17 cellular contexts compared by ENCODE assay signal in the genomic region with DNA sequence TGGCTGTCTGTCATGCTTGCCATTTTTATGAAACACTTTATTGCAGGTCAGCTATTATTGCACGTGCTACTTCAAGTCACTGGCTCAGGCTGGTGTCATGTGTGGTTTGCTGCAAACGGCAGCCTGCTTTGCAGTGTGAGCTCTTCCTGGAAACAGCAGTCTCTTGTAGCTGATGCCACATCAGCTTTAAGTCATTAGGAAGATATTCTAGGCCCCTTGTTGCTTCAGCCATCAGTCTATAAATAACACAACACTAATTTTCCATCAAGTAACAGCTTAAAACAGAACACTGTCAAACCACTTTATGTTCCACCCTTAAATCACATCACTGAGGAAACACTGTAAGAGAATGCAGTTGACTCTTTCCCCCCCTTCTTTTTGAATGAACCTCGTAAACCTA.
DNase-seq lines count a peak whose midpoint lies in the region; ATAC-seq and TF ChIP-seq lines count a peak whose summit lies in the region.
"Had no signal": no experiment of that assay in that cellular context is flagged by ENCODE, and none has a peak within 500 bp of the region (broad histone marks: within the 10 kb centered on the region; RNA-seq: fewer than 3 reads in every experiment).

No MANE protein-coding gene starts in this region.

- CTCF ChIA-PET in activated CD8-positive, alpha-beta memory T cell treated with anti-CD3 and anti-CD28 coated beads, Interleukin-2, amount 10 ng/mL, durations not matched to agents 7 days and 5 days (lab: Charles Lee), result interaction anchor here (1.1 to 1.3 kb wide), 2 partner anchors 30 to 63 kb away, joined by 3 read pairs; no protein-coding TSS in a partner anchor

- no peaks in the 10 kb centered on the region for H3K27me3 ChIP-seq in gastrocnemius medialis
- H3K27me3 ChIP-seq: brain microvascular endothelial cell, right lobe of liver, transverse colon had no signal

- peak; percentile 71 for ATAC-seq in activated CD8-positive, alpha-beta memory T cell treated with anti-CD3 and anti-CD28 coated beads, Interleukin-2, amount 10 ng/mL, durations not matched to agents 7 days and 5 days
- peak; percentile 77 to 78 for ATAC-seq in gastrocnemius medialis
- no peak for ATAC-seq in HG03139 (IDR thresholded peaks at IDR 0.05; ENCODE audit: unreplicated experiment)
- ATAC-seq: right lobe of liver had no signal

- peak; percentile 48 for DNase-seq in activated CD8-positive, alpha-beta memory T cell treated with anti-CD3 and anti-CD28 coated beads, Interleukin-2, amount 10 ng/mL, durations not matched to agents 7 days and 5 days
- no peak for DNase-seq in activated CD8-positive, alpha-beta memory T cell treated with anti-CD3 and anti-CD28 coated beads for 24 hours
- peak; percentile 67 for DNase-seq in Jurkat, Clone E6-1 (ENCODE audit: low read depth, low spot score)
- DNase-seq in gastrocnemius medialis (peak; percentile 64 to 70), cortex of kidney (lab: John Stamatoyannopoulos, UW) (no peak), NCI-H1105 treated with DMSO at 0.1 percent for 48 hours (lab: John Stamatoyannopoulos, UW) (no peak)
- DNase-seq: brain microvascular endothelial cell; DMS 273 treated with DMSO at 0.1 percent for 48 hours; NCI-H1092 treated with DMSO at 0.1 percent for 48 hours; NCI-H345; PC-9; right lobe of liver; stimulated activated CD4-positive, alpha-beta T cell treated with anti-CD3 and anti-CD28 coated beads, Interleukin-4, amount 100 ng/mL, for 4 hours; transverse colon had no signal

- TF ChIP-seq POLR2A in gastrocnemius medialis (IDR thresholded peaks at IDR 0.05), result peak; percentile 16 to 83

- H3K36me3 Mint-ChIP-seq in activated CD8-positive, alpha-beta memory T cell treated with anti-CD3 and anti-CD28 coated beads, Interleukin-2, amount 10 ng/mL, durations not matched to agents 7 days and 5 days, result no peaks in the 10 kb centered on the region
- no peaks in the 10 kb centered on the region for H3K36me3 Mint-ChIP-seq in brain

- peaks cover 56% of the 10 kb centered on the region in 2 donors for H3K4me1 ChIP-seq in gastrocnemius medialis
- H3K4me1 ChIP-seq: right lobe of liver, transverse colon had no signal

- intact Hi-C loops in gastrocnemius medialis (cut with DNase I; ENCODE audit: low total_unique reads), result loop anchor here (10.0 kb wide), 1 partner anchor 448 kb away; no protein-coding TSS in a partner anchor

- peak overlapping the region; percentile 44 for H3K27ac Mint-ChIP-seq in activated CD8-positive, alpha-beta memory T cell treated with anti-CD3 and anti-CD28 coated beads, Interleukin-2, amount 10 ng/mL, durations not matched to agents 7 days and 5 days
- H3K27ac Mint-ChIP-seq in brain, result peak overlapping the region in 4 of 5 experiments; percentile 14 to 90 (median 50)

- H3K27ac ChIP-seq in gastrocnemius medialis, result peak overlapping the region; percentile 69 to 95 (median 83)
- H3K27ac ChIP-seq: brain microvascular endothelial cell, PC-9, right lobe of liver, transverse colon had no signal

- H3K36me3 ChIP-seq in gastrocnemius medialis, result peaks cover 0 to 15% of the 10 kb centered on the region in 2 donors
- H3K36me3 ChIP-seq: brain microvascular endothelial cell, right lobe of liver, transverse colon had no signal

- no peaks in the 10 kb centered on the region for H3K9me3 ChIP-seq in gastrocnemius medialis
- H3K9me3 ChIP-seq: right lobe of liver, transverse colon had no signal

- no peak overlapping the region for H3K4me3 Mint-ChIP-seq in activated CD8-positive, alpha-beta memory T cell treated with anti-CD3 and anti-CD28 coated beads, Interleukin-2, amount 10 ng/mL, durations not matched to agents 7 days and 5 days
- no peak overlapping the region for H3K4me3 Mint-ChIP-seq in brain

- H3K4me3 ChIP-seq in Jurkat, Clone E6-1 (ENCODE audit: low read length), result no peak overlapping the region
- no peak overlapping the region for H3K4me3 ChIP-seq in gastrocnemius medialis
- H3K4me3 ChIP-seq: lung, PC-9, right lobe of liver, transverse colon had no signal

- H3K9me3 Mint-ChIP-seq in activated CD8-positive, alpha-beta memory T cell treated with anti-CD3 and anti-CD28 coated beads, Interleukin-2, amount 10 ng/mL, durations not matched to agents 7 days and 5 days (ENCODE audit: low read depth), result no peaks in the 10 kb centered on the region
- no peaks in the 10 kb centered on the region for H3K9me3 Mint-ChIP-seq in brain

- in situ Hi-C loops in gastrocnemius medialis (cut with MboI; ENCODE audit: low sequenced_read_pairs in 4 of 4), result loop anchor here in 2 of 4 donors (25.0 kb wide), 2 partner anchors 255 to 720 kb away; partner anchors contain the start of gene FHIP1A (in 1 of the 2)

- H3K4me1 Mint-ChIP-seq in activated CD8-positive, alpha-beta memory T cell treated with anti-CD3 and anti-CD28 coated beads, Interleukin-2, amount 10 ng/mL, durations not matched to agents 7 days and 5 days, result peaks cover 11% of the 10 kb centered on the region
- H3K4me1 Mint-ChIP-seq in brain, result peaks cover 63% of the 10 kb centered on the region

- no peaks in the 10 kb centered on the region for H3K27me3 Mint-ChIP-seq in activated CD8-positive, alpha-beta memory T cell treated with anti-CD3 and anti-CD28 coated beads, Interleukin-2, amount 10 ng/mL, durations not matched to agents 7 days and 5 days
- peaks cover 9% of the 10 kb centered on the region for H3K27me3 Mint-ChIP-seq in brain

- TF ChIP-seq CTCF in brain (conservative IDR thresholded peaks at IDR 0.05) (no peak), gastrocnemius medialis (IDR thresholded peaks at IDR 0.05 in 4 of 5, conservative IDR thresholded peaks at IDR 0.05 in 1 of 5) (peak in 1 of 5 experiments; percentile 26)

Comparison
In these comparisons a context has a peak if more than half of its experiments do, and no peak if none do; other contexts are left out.
1. DNase-seq: peak in activated CD8-positive, alpha-beta memory T cell treated with anti-CD3 and anti-CD28 coated beads, Interleukin-2, amount 10 ng/mL, durations not matched to agents 7 days and 5 days (single experiment), Jurkat, Clone E6-1 (single experiment) and gastrocnemius medialis (2 of 2); none in activated CD8-positive, alpha-beta memory T cell treated with anti-CD3 and anti-CD28 coated beads for 24 hours (single experiment), cortex of kidney (single experiment) and NCI-H1105 treated with DMSO at 0.1 percent for 48 hours (single experiment).